Comparison of ENCODE assay signal across 9 cellular contexts in the genomic region with DNA sequence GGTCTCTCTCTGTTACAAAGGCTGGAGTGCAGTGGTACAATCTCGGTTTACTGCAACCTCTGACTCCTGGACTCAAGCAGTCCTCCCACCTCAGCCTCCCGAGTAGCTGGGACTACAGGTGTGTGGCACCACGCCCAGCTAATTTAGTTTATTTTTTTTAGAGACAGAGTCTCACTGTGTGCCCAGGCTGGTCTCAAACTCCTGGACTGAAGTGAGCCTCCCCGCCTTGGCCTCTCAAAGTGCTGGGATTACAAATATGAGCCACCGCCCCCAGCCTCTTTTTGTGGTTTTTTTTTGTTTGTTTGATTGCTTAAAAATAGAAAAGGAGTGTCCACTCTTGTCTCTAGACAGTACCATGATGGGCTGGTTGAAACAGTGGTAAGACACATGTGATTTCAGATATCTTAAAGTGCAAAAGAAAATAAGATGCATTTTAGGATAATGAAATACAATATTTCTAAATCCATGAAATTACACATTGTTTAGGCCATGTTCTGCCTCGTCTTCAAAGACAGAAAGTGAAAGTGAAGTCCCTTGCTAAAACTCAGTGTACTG. TPM values are rescaled to one million over a fixed set of nuclear protein-coding genes. Genes with fewer than 3 reads are reported as not detected.
DNase-seq lines count a peak whose midpoint lies in the region; ATAC-seq, FAIRE-seq and TF ChIP-seq lines count a peak whose summit lies in the region.
"Had no signal": no experiment of that assay in that cellular context is flagged by ENCODE, and none has a peak within 500 bp of the region (broad histone marks: within the 10 kb centered on the region; RNA-seq: fewer than 3 reads in every experiment).

No MANE protein-coding gene starts in this region.

- no peaks in the 10 kb centered on the region for H3K36me3 ChIP-seq in PC-3 (ENCODE audit: low read depth, low read length)
- no peaks in the 10 kb centered on the region for H3K36me3 ChIP-seq in effector memory CD4-positive, alpha-beta T cell (ENCODE audit: control insufficient read depth, insufficient read depth, low read length)
- no peaks in the 10 kb centered on the region for H3K36me3 ChIP-seq in pancreas

- H3K9ac ChIP-seq in PC-3 (ENCODE audit: low read length) = no peak overlapping the region

- no peaks in the 10 kb centered on the region for H3K9me3 ChIP-seq in PC-3 (ENCODE audit: low read length)
- no peaks in the 10 kb centered on the region for H3K9me3 ChIP-seq in effector memory CD4-positive, alpha-beta T cell (ENCODE audit: control insufficient read depth, low read length)
- H3K9me3 ChIP-seq in pancreas = no peaks in the 10 kb centered on the region

- WGBS in pancreas, 2 donors = 78 to 81% methylated on average over 6 of the region's 6 CpGs

- H3K79me2 ChIP-seq in PC-3 (ENCODE audit: low read length) = no peaks in the 10 kb centered on the region

- no peaks in the 10 kb centered on the region for H3K9me2 ChIP-seq in PC-3 (replicated peaks; ENCODE audit: low read length)

- H3K4me1 Mint-ChIP-seq in CD14-positive monocyte = peaks cover 73% of the 10 kb centered on the region

- H3K27me3 ChIP-seq in PC-3 (ENCODE audit: low read length) (no peaks in the 10 kb centered on the region), pancreas (no peaks in the 10 kb centered on the region)
- no peaks in the 10 kb centered on the region for H3K27me3 ChIP-seq in effector memory CD4-positive, alpha-beta T cell (replicated peaks; ENCODE audit: control insufficient read depth, insufficient read depth, low read length, poor library complexity, severe bottlenecking)

- no peaks in the 10 kb centered on the region for H3K9me3 Mint-ChIP-seq in CD14-positive monocyte

- DNase-seq in CD14-positive monocyte (ENCODE audit: low spot score) = no peak
- DNase-seq in PC-3 = no peak
- DNase-seq in effector memory CD4-positive, alpha-beta T cell = no peak
- no peak for DNase-seq in pancreas
- DNase-seq in hypothalamus (lab: John Stamatoyannopoulos, UW) = no peak
- DNase-seq in NCI-H1417 (lab: John Stamatoyannopoulos, UW) = no peak
- no peak for DNase-seq in NCI-H1048 (lab: John Stamatoyannopoulos, UW)
- DNase-seq in SK-N-DZ (ENCODE audit: low spot score) = no peak

- CTCF ChIA-PET in PC-3 (lab: Charles Lee) = no interaction called here

- peaks cover 16% of the 10 kb centered on the region for H3K4me1 ChIP-seq in PC-3 (ENCODE audit: insufficient read depth, low read length)
- H3K4me1 ChIP-seq in effector memory CD4-positive, alpha-beta T cell (ENCODE audit: control insufficient read depth, insufficient read depth, low read length, poor library complexity, severe bottlenecking) = peaks cover 26% of the 10 kb centered on the region
- H3K4me1 ChIP-seq in pancreas = peaks cover 0 to 4% (median 0%) of the 10 kb centered on the region in 3 donors

- peak overlapping the region; percentile 97 to 100 (median 98) for H3K27ac Mint-ChIP-seq in CD14-positive monocyte

- peak overlapping the region; percentile 44; the same call in 1 of the 2 replicates for H3K4me3 ChIP-seq in PC-3 (ENCODE audit: low read length)
- H3K4me3 ChIP-seq in effector memory CD4-positive, alpha-beta T cell (ENCODE audit: insufficient read depth, low read depth, low read length, poor library complexity, severe bottlenecking) = peak overlapping the region; percentile 38
- no peak overlapping the region for H3K4me3 ChIP-seq in pancreas

- H3K27ac ChIP-seq in PC-3 (ENCODE audit: low read length) = peak overlapping the region; percentile 44
- peak overlapping the region; percentile 72 for H3K27ac ChIP-seq in effector memory CD4-positive, alpha-beta T cell (ENCODE audit: insufficient read depth, low read length, poor library complexity, severe bottlenecking)
- peak overlapping the region in 3 of 4 donors; percentile 23 to 69 (median 66) for H3K27ac ChIP-seq in pancreas

- H3K27me3 Mint-ChIP-seq in CD14-positive monocyte (ENCODE audit: low read depth in 3 of 3) = peaks cover 0 to 5% (median 2%) of the 10 kb centered on the region in 3 donors

- H4K20me1 ChIP-seq in PC-3 (ENCODE audit: low read length) = no peaks in the 10 kb centered on the region

- TF ChIP-seq CTCF in CD14-positive monocyte (IDR thresholded peaks at IDR 0.05) = no peak
- no peak for TF ChIP-seq CTCF in PC-3 (conservative IDR thresholded peaks at IDR 0.05; ENCODE audit: low read depth, low read length)
- no peak for TF ChIP-seq CTCF in pancreas (IDR thresholded peaks at IDR 0.05)

- peak overlapping the region; percentile 28 for H2AFZ ChIP-seq in PC-3 (ENCODE audit: low read length)

- FAIRE-seq in pancreas (lab: Jason Lieb, UNC) = no peak

- BruUV-seq in PC-3 (replicated peaks; lab: Mats Ljungman, UMichigan) = no TSS peak

- peak overlapping the region; percentile 75 to 85 for H3K4me3 Mint-ChIP-seq in CD14-positive monocyte

- intact Hi-C loops in CD14-positive monocyte (cut with micrococcal nuclease) (loop anchor here in 1 of 2 donors (2.0 kb wide), 1 partner anchor 26 kb away; no protein-coding TSS in a partner anchor), PC-3 (cut with micrococcal nuclease) (no loop called here), pancreas (cut with DNase I) (no loop called here)

- H3K36me3 Mint-ChIP-seq in CD14-positive monocyte = peaks cover 53 to 67% of the 10 kb centered on the region in 2 donors

- H3K4me2 ChIP-seq in PC-3 (ENCODE audit: low read length) = peak overlapping the region; percentile 72

- ATAC-seq in PC-3 = no peak; the same call in 1 of the 2 replicates
- ATAC-seq in pancreas = no peak

- POLR2A ChIA-PET in PC-3 (lab: Charles Lee; ENCODE audit: unreplicated experiment) = no interaction called here

- no peaks in the 10 kb centered on the region for H3F3A ChIP-seq in PC-3 (ENCODE audit: low read length, unreplicated experiment)

RNA-seq across cellular contexts. Expression of gene KIAA0513, which starts 27.4 kb away (rescaled TPM):
- 10 to 100 TPM; 21.4 to 32.7 TPM for polyA plus RNA-seq in CD14-positive monocyte
- 5.5 and 7.8 TPM in 2 replicates for total RNA-seq in PC-3 (2014; rRNA removed)
- 10 to 100 TPM; 11.3 to 22.1 (median 17.0) TPM for total RNA-seq in pancreas
- 1 to 10 TPM; 3.5 to 7.7 TPM for polyA plus RNA-seq in pancreas
- polyA plus RNA-seq in SK-N-DZ (2014; cell fraction: cytosol; rRNA removed) = 2.2 and 2.8 TPM in 2 replicates
- polyA plus RNA-seq in SK-N-DZ (2014; cell fraction: nucleus; rRNA removed) = 0.80 and 1.2 TPM in 2 replicates

RNA-seq across cellular contexts. Expression of gene ZDHHC7, which starts 43.7 kb away (rescaled TPM):
- polyA plus RNA-seq in CD14-positive monocyte (100 to 1,000 TPM in 1 of 2 donors, 10 to 100 TPM in 1; 99.7 to 129 TPM), pancreas (10 to 100 TPM; 17.8 to 22.7 TPM)
- total RNA-seq in PC-3 (2014; rRNA removed) (37.0 and 42.1 TPM in 2 replicates), pancreas (10 to 100 TPM; 10.7 to 28.8 (median 15.6) TPM)
- 39.0 and 53.6 TPM in 2 replicates for polyA plus RNA-seq in SK-N-DZ (2014; cell fraction: cytosol; rRNA removed)
- 35.6 and 39.4 TPM in 2 replicates for polyA plus RNA-seq in SK-N-DZ (2014; cell fraction: nucleus; rRNA removed)

RNA-seq across cellular contexts. Expression of gene CIBAR2, which starts 57.2 kb away (rescaled TPM):
- polyA plus RNA-seq in CD14-positive monocyte = not detected
- total RNA-seq in PC-3 (2014; rRNA removed) = not detected in 2 replicates
- not detected for total RNA-seq in pancreas
- under 1 TPM in 1 of 2 donors, not detected in 1; 0.05 TPM for polyA plus RNA-seq in pancreas
- not detected in 2 replicates for polyA plus RNA-seq in SK-N-DZ (2014; cell fraction: cytosol; rRNA removed)
- 0.38 TPM in 1 of 2 replicates, not detected in the other for polyA plus RNA-seq in SK-N-DZ (2014; cell fraction: nucleus; rRNA removed)
- total RNA-seq: mesenteric fat pad had no signal

Comparison
In these comparisons a context has a peak if more than half of its experiments do, and no peak if none do; other contexts are left out.
1. H3K4me3 ChIP-seq: peak in PC-3 (single experiment) and effector memory CD4-positive, alpha-beta T cell (single experiment); none in pancreas (0 of 4).
2. Peak in every context shown above with its lines, with median percentiles within 50 percentile points of each other: H3K27ac ChIP-seq.